ENCODE assay signal across 1 cellular context in the genomic region with DNA sequence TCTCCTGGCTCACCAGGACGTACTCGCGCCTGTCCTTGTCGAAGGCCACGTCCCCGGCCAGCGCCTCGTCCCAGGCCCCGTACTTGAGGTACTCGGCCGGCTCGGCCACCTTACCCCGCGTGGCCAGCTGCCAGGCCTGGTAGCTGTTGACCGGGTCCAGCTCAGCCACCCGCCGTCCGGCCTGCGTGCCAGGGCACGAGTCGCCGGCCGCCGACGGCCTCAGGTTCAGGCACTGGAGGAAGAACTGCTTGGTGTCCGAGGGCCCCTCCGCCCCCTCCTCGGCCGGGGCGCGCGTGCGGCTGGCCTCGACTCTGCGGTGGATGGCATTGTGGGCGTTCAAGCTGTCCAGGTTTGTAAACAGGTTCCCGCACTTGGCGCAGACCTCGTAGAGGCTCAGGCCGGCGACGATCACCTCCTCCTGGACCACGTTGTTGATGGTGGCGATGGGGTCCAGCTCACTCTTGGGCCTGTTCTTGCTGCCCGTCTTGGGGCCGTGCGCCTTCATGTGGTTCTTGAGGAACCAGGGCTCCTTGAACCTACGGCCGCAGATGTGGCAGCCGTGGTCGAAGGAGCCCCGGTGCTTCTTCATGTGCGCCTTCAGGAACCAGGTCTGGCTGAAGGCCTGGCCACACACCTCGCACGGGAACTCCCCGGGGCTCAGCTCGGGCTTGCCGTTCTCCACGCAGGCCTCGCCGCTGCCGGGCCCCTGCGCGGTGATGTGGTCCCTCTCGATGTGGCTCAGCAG.
TF ChIP-seq lines count a peak whose summit lies in the region.

No MANE protein-coding gene starts in this region.

TF ChIP-seq in HepG2, 621 proteins besides CTCF, POLR2A, EP300 and RAD21 (continued from another document):
- TF ChIP-seq, protein P1, sequence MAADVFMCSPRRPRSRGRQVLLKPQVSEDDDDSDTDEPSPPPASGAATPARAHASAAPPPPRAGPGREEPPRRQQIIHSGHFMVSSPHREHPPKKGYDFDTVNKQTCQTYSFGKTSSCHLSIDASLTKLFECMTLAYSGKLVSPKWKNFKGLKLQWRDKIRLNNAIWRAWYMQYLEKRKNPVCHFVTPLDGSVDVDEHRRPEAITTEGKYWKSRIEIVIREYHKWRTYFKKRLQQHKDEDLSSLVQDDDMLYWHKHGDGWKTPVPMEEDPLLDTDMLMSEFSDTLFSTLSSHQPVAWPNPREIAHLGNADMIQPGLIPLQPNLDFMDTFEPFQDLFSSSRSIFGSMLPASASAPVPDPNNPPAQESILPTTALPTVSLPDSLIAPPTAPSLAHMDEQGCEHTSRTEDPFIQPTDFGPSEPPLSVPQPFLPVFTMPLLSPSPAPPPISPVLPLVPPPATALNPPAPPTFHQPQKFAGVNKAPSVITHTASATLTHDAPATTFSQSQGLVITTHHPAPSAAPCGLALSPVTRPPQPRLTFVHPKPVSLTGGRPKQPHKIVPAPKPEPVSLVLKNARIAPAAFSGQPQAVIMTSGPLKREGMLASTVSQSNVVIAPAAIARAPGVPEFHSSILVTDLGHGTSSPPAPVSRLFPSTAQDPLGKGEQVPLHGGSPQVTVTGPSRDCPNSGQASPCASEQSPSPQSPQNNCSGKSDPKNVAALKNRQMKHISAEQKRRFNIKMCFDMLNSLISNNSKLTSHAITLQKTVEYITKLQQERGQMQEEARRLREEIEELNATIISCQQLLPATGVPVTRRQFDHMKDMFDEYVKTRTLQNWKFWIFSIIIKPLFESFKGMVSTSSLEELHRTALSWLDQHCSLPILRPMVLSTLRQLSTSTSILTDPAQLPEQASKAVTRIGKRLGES (CRISPR knock-in tag; IDR thresholded peaks at IDR 0.05; ENCODE audit: borderline replicate concordance): no peak
- no peak for TF ChIP-seq MATR3 (CRISPR knock-in tag; IDR thresholded peaks at IDR 0.05)
- TF ChIP-seq SP4 (CRISPR knock-in tag; IDR thresholded peaks at IDR 0.05): no peak
